4 cellular contexts compared by ENCODE assay signal in the genomic region with DNA sequence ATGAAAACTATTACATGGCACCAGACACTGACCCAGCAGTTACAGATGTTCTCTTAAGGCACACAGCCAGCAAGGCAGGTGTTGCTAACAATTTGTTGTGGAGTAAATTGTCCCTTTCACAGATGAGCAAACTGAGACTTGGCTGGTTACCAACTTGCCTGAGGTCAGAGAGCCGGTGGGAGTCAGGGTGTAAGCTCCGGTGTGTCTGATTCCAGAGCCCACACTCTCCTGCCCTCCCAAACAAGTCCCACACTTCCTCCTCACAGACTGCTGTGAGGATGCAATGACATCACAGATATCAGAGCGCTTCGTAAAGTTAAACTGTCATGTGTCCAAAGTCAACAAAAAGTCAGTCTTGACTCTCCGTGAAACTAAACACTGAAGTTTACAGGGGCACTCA.
TF ChIP-seq lines count a peak whose summit lies in the region.

No MANE protein-coding gene starts in this region.

TF ChIP-seq in A549, 52 proteins besides CTCF, POLR2A, EP300 and RAD21 (continues in another document):
- TF ChIP-seq E2F6 (IDR thresholded peaks at IDR 0.05; ENCODE audit: borderline replicate concordance, low read depth) (no peak), MAZ (IDR thresholded peaks at IDR 0.05; ENCODE audit: borderline replicate concordance, low read depth, low read length) (no peak), CHD4 (IDR thresholded peaks at IDR 0.05; ENCODE audit: borderline replicate concordance) (no peak), FOSL2 (IDR thresholded peaks at IDR 0.05) (no peak), FOSL2 (CRISPR knock-in tag; IDR thresholded peaks at IDR 0.05) (no peak), JUNB (IDR thresholded peaks at IDR 0.05) (no peak), KDM5A (IDR thresholded peaks at IDR 0.05) (no peak), ZNF302 (CRISPR knock-in tag; IDR thresholded peaks at IDR 0.05) (no peak), PHF8 (IDR thresholded peaks at IDR 0.05; ENCODE audit: borderline replicate concordance, low read depth) (no peak), EHMT2 (IDR thresholded peaks at IDR 0.05; ENCODE audit: low read depth) (no peak), KDM1A (IDR thresholded peaks at IDR 0.05; ENCODE audit: low read depth) (peak; percentile 94)
- TF ChIP-seq, protein P1, sequence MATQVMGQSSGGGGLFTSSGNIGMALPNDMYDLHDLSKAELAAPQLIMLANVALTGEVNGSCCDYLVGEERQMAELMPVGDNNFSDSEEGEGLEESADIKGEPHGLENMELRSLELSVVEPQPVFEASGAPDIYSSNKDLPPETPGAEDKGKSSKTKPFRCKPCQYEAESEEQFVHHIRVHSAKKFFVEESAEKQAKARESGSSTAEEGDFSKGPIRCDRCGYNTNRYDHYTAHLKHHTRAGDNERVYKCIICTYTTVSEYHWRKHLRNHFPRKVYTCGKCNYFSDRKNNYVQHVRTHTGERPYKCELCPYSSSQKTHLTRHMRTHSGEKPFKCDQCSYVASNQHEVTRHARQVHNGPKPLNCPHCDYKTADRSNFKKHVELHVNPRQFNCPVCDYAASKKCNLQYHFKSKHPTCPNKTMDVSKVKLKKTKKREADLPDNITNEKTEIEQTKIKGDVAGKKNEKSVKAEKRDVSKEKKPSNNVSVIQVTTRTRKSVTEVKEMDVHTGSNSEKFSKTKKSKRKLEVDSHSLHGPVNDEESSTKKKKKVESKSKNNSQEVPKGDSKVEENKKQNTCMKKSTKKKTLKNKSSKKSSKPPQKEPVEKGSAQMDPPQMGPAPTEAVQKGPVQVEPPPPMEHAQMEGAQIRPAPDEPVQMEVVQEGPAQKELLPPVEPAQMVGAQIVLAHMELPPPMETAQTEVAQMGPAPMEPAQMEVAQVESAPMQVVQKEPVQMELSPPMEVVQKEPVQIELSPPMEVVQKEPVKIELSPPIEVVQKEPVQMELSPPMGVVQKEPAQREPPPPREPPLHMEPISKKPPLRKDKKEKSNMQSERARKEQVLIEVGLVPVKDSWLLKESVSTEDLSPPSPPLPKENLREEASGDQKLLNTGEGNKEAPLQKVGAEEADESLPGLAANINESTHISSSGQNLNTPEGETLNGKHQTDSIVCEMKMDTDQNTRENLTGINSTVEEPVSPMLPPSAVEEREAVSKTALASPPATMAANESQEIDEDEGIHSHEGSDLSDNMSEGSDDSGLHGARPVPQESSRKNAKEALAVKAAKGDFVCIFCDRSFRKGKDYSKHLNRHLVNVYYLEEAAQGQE (IDR thresholded peaks at IDR 0.05): no peak
- TF ChIP-seq, protein P2, sequence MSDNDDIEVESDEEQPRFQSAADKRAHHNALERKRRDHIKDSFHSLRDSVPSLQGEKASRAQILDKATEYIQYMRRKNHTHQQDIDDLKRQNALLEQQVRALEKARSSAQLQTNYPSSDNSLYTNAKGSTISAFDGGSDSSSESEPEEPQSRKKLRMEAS (IDR thresholded peaks at IDR 0.05): no peak

TF ChIP-seq in IMR-90, 13 proteins besides CTCF, POLR2A, EP300 and RAD21:
- TF ChIP-seq SMC3 (IDR thresholded peaks at IDR 0.05; ENCODE audit: low read depth, low read length): no peak
- TF ChIP-seq CHD1 (IDR thresholded peaks at IDR 0.05; ENCODE audit: low read depth, low read length): no peak
- 0 out of 2 replicates have a peak, but pooled peaks have one; percentile 42 for TF ChIP-seq USF2 (IDR thresholded peaks at IDR 0.05; ENCODE audit: low read depth, low read length)
- no peak for TF ChIP-seq MAZ (IDR thresholded peaks at IDR 0.05; ENCODE audit: borderline replicate concordance, low read depth, low read length)
- no peak for TF ChIP-seq FOS (IDR thresholded peaks at IDR 0.05; ENCODE audit: low read depth, low read length)
- no peak for TF ChIP-seq NFE2L2 (IDR thresholded peaks at IDR 0.05; ENCODE audit: low read depth, low read length)
- no peak for TF ChIP-seq BHLHE40 (IDR thresholded peaks at IDR 0.05; ENCODE audit: low read depth, low read length)
- TF ChIP-seq RFX5 (IDR thresholded peaks at IDR 0.05; ENCODE audit: low read depth, low read length): no peak
- TF ChIP-seq RCOR1 (IDR thresholded peaks at IDR 0.05; ENCODE audit: insufficient replicate concordance, low read length): peak; percentile 99
- no peak for TF ChIP-seq MAFK (IDR thresholded peaks at IDR 0.05; ENCODE audit: low read depth, low read length)
- no peak for TF ChIP-seq MXI1 (IDR thresholded peaks at IDR 0.05; ENCODE audit: borderline replicate concordance, low read depth, low read length)
- no peak for TF ChIP-seq CEBPB (IDR thresholded peaks at IDR 0.05; ENCODE audit: low read depth, low read length)
- TF ChIP-seq ELK1 (IDR thresholded peaks at IDR 0.05; ENCODE audit: borderline replicate concordance, low read depth, low read length): no peak

TF ChIP-seq in HepG2, 621 proteins besides CTCF, POLR2A, EP300 and RAD21:
- TF ChIP-seq ZNF629 (CRISPR knock-in tag; conservative IDR thresholded peaks at IDR 0.05) (peak; percentile 95), ZNF451 (CRISPR knock-in tag; IDR thresholded peaks at IDR 0.05) (no peak), KDM1A (CRISPR knock-in tag; IDR thresholded peaks at IDR 0.05) (peak; percentile 76; the same call in 1 of the 2 replicates), CREB1 (IDR thresholded peaks at IDR 0.05) (peak; percentile 33; the same call in 1 of the 2 replicates), CREB1 (CRISPR knock-in tag; IDR thresholded peaks at IDR 0.05) (no peak), CHD4 (IDR thresholded peaks at IDR 0.05; ENCODE audit: borderline replicate concordance, low read length) (peak; percentile 82; the same call in 1 of the 2 replicates), ADNP (CRISPR knock-in tag; IDR thresholded peaks at IDR 0.05) (peak; percentile 81), ZMYM3 (CRISPR knock-in tag; IDR thresholded peaks at IDR 0.05) (peak; percentile 62), NR1H2 (CRISPR knock-in tag; IDR thresholded peaks at IDR 0.05; ENCODE audit: borderline replicate concordance, low read depth) (no peak)

TF ChIP-seq in GM23338, 12 proteins besides CTCF, POLR2A, EP300 and RAD21:
- no peak for TF ChIP-seq JUNB (IDR thresholded peaks at IDR 0.05; ENCODE audit: unreplicated experiment)
- TF ChIP-seq, protein P1 (IDR thresholded peaks at IDR 0.05; ENCODE audit: unreplicated experiment): no peak
